ENCODE assay signal across 9 cellular contexts in the genomic region with DNA sequence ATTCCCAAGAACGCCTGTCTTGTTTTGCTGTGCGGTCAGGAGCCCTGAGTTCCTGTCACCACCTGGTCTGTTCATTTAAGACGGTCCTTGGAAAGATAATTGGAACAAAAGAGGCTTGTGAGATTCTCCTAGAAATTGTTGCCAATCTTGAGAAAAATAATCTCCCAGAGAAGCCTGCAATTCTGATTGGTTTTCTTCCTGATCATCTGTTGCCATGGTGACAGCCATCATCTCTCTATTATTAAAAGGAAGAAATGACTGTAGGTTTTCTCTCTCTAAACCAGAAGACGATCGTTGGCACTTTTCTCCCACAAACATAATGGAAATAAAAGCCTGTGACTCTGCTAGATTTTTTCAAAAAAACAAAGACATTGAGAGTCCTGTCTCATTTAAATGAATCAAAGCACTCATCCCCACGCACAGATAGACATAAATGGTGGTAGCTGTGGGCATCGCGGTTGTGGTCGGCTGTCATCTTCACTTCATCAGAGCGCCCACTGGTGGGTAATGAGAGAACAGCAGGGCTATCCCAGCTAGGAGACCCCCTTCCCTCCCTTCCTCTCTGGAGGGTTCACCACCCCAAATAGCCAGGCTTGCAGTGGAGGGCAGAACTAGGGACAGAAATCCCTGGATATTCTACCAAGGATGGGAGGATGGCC. TPM values are rescaled to one million over a fixed set of nuclear protein-coding genes. Genes with fewer than 3 reads are reported as not detected.
A peak's percentile ranks its signal among the peaks of the same experiment; 100 is the strongest.
DNase-seq lines count a peak whose midpoint lies in the region; ATAC-seq and TF ChIP-seq lines count a peak whose summit lies in the region.
"Had no signal": no experiment of that assay in that cellular context is flagged by ENCODE, and none has a peak within 500 bp of the region (broad histone marks: within the 10 kb centered on the region; RNA-seq: fewer than 3 reads in every experiment).

No MANE protein-coding gene starts in this region.

- H2AFZ ChIP-seq in PC-3 (ENCODE audit: low read length) = no peak overlapping the region

- TF ChIP-seq POLR2A in heart left ventricle (IDR thresholded peaks at IDR 0.05) = no peak

- H3K27me3 ChIP-seq in PC-3 (ENCODE audit: low read length) (no peaks in the 10 kb centered on the region), heart left ventricle (no peaks in the 10 kb centered on the region)
- H3K27me3 ChIP-seq: adrenal gland had no signal

- DNase-seq in GM10248 (ENCODE audit: extremely low spot score) = no peak
- peak; percentile 8 for DNase-seq in PC-3
- peak; percentile 12 for DNase-seq in effector CD8-positive, alpha-beta T cell (lab: John Stamatoyannopoulos, UW)
- peak; percentile 56 to 66 for DNase-seq in stimulated activated CD4-positive, alpha-beta T cell treated with anti-CD3 and anti-CD28 coated beads, Interleukin-2, amount 100 ng/mL, for 48 hours
- no peak for DNase-seq in glomerular visceral epithelial cell (ENCODE audit: extremely low spot score)
- no peak for DNase-seq in heart left ventricle

- H3K9me3 ChIP-seq in PC-3 (ENCODE audit: low read length) = no peaks in the 10 kb centered on the region
- peaks cover 0 to 7% (median 0%) of the 10 kb centered on the region in 12 donors for H3K9me3 ChIP-seq in heart left ventricle
- H3K9me3 ChIP-seq: adrenal gland had no signal

- no TSS peak for BruUV-seq in PC-3 (replicated peaks; lab: Mats Ljungman, UMichigan)

- no peak overlapping the region for H3K4me2 ChIP-seq in PC-3 (ENCODE audit: low read length)

- H3K27ac ChIP-seq in PC-3 (ENCODE audit: low read length) (no peak overlapping the region), heart left ventricle (no peak overlapping the region)
- H3K27ac ChIP-seq: adrenal gland had no signal

- H4K20me1 ChIP-seq in PC-3 (ENCODE audit: low read length) = no peaks in the 10 kb centered on the region

- H3K36me3 ChIP-seq in PC-3 (ENCODE audit: low read depth, low read length) (no peaks in the 10 kb centered on the region), heart left ventricle (no peaks in the 10 kb centered on the region)
- H3K36me3 ChIP-seq: adrenal gland had no signal

- no peak overlapping the region for H3K9ac ChIP-seq in PC-3 (ENCODE audit: low read length)

- ATAC-seq in PC-3 (no peak), HG02642 (IDR thresholded peaks at IDR 0.05; ENCODE audit: poor library complexity, unreplicated experiment) (no peak), heart left ventricle (no peak)

- H3K4me3 ChIP-seq in PC-3 (ENCODE audit: low read length) (no peak overlapping the region), heart left ventricle (no peak overlapping the region)
- H3K4me3 ChIP-seq: adrenal gland had no signal

- H3K4me1 ChIP-seq in PC-3 (ENCODE audit: insufficient read depth, low read length) (no peaks in the 10 kb centered on the region), heart left ventricle (no peaks in the 10 kb centered on the region)
- H3K4me1 ChIP-seq: adrenal gland had no signal

- 30 to 65% (median 52%) methylated on average over 10 of the region's 10 CpGs for WGBS in heart left ventricle, 4 donors

- H3K79me2 ChIP-seq in PC-3 (ENCODE audit: low read length) = no peaks in the 10 kb centered on the region

- POLR2A ChIA-PET in GM10248 (lab: Yijun Ruan, JAX) = no interaction called here
- POLR2A ChIA-PET in PC-3 (lab: Charles Lee; ENCODE audit: unreplicated experiment) = no interaction called here

- CTCF ChIA-PET in GM10248 (lab: Yijun Ruan, JAX) = interaction anchor here (0.8 to 1.6 kb wide), 4 partner anchors 13 to 186 kb away, joined by 3 to 7 read pairs (median 4); a partner anchor contains a TSS
- CTCF ChIA-PET in PC-3 (lab: Charles Lee) = no interaction called here

- no peaks in the 10 kb centered on the region for H3F3A ChIP-seq in PC-3 (ENCODE audit: low read length, unreplicated experiment)

- TF ChIP-seq CTCF in GM10248 (IDR thresholded peaks at IDR 0.05; ENCODE audit: control extremely low read depth, extremely low read depth, low read depth, missing control alignments) (peak; percentile 31), PC-3 (conservative IDR thresholded peaks at IDR 0.05; ENCODE audit: low read depth, low read length) (peak; percentile 57), heart left ventricle (IDR thresholded peaks at IDR 0.05) (peak in 6 of 12 donors; percentile 10 to 28 (median 20))

- intact Hi-C loops in PC-3 (cut with micrococcal nuclease) (no loop called here), heart left ventricle (cut with DNase I) (no loop called here)

- H3K9me2 ChIP-seq in PC-3 (replicated peaks; ENCODE audit: low read length) = no peaks in the 10 kb centered on the region

RNA-seq across cellular contexts. Expression of a gene that starts 21.7 kb away (rescaled TPM):
- 160 and 217 TPM in 2 replicates for total RNA-seq in PC-3 (2014; rRNA removed)
- total RNA-seq in heart left ventricle = 100 to 1,000 TPM; 204 to 417 (median 283) TPM
- 100 to 1,000 TPM; 290 to 302 TPM for polyA plus RNA-seq in heart left ventricle

RNA-seq across cellular contexts. Expression of a gene that starts 45.5 kb away (rescaled TPM):
- total RNA-seq in PC-3 (2014; rRNA removed) = not detected in 2 replicates
- total RNA-seq in heart left ventricle = 10 to 100 TPM in 2 of 9 donors, 1 to 10 TPM in 7; 2.1 to 16.7 (median 4.9) TPM
- polyA plus RNA-seq in heart left ventricle = 1 to 10 TPM; 2.7 to 5.2 TPM

RNA-seq across cellular contexts. Expression of a gene that starts 56.6 kb away (rescaled TPM):
- total RNA-seq in PC-3 (2014; rRNA removed) (not detected in 2 replicates), heart left ventricle (not detected)
- not detected for polyA plus RNA-seq in heart left ventricle
- polyA plus RNA-seq: adrenal gland, IgD-negative memory B cell had no signal

Comparison
In these comparisons a context has a peak if more than half of its experiments do, and no peak if none do; other contexts are left out.
1. DNase-seq: peak in PC-3 (single experiment), effector CD8-positive, alpha-beta T cell (single experiment) and stimulated activated CD4-positive, alpha-beta T cell treated with anti-CD3 and anti-CD28 coated beads, Interleukin-2, amount 100 ng/mL, for 48 hours (2 of 2); none in GM10248 (single experiment), glomerular visceral epithelial cell (single experiment) and heart left ventricle (0 of 5).